Comparison of ENCODE assay signal across 15 cellular contexts in genomic region chr7:45239486-45239885, GRCh38.
DNase-seq lines count a peak whose midpoint lies in the region; ATAC-seq and TF ChIP-seq lines count a peak whose summit lies in the region.
"Had no signal": no experiment of that assay in that cellular context is flagged by ENCODE, and none has a peak within 500 bp of the region (broad histone marks: within the 10 kb centered on the region; RNA-seq: fewer than 3 reads in every experiment).

No MANE protein-coding gene starts in this region.

- H3K27me3 Mint-ChIP-seq in activated CD8-positive, alpha-beta memory T cell treated with anti-CD3 and anti-CD28 coated beads, Interleukin-2, amount 10 ng/mL, durations not matched to agents 7 days and 5 days: peaks cover 55% of the 10 kb centered on the region

- H3K27me3 ChIP-seq in BJ (ENCODE audit: control insufficient read depth, insufficient read depth, low read length): peaks cover 2% of the 10 kb centered on the region

- no peaks in the 10 kb centered on the region for H3K36me3 Mint-ChIP-seq in activated CD8-positive, alpha-beta memory T cell treated with anti-CD3 and anti-CD28 coated beads, Interleukin-2, amount 10 ng/mL, durations not matched to agents 7 days and 5 days
- H3K36me3 Mint-ChIP-seq: memory B cell had no signal

- no peak overlapping the region for H3K4me3 ChIP-seq in BJ (ENCODE audit: low read depth, low read length)

- no peak overlapping the region for H3K4me3 Mint-ChIP-seq in activated CD8-positive, alpha-beta memory T cell treated with anti-CD3 and anti-CD28 coated beads, Interleukin-2, amount 10 ng/mL, durations not matched to agents 7 days and 5 days
- H3K4me3 Mint-ChIP-seq: memory B cell; T-helper 1 cell treated with Interleukin-12 subunit alpha and Interleukin-12 subunit beta and Interleukin-4 antibody, amounts not matched to agents 30 μg/mL and 1 μg/mL, for 36 hours had no signal

- H3K27ac Mint-ChIP-seq in activated CD8-positive, alpha-beta memory T cell treated with anti-CD3 and anti-CD28 coated beads, Interleukin-2, amount 10 ng/mL, durations not matched to agents 7 days and 5 days: no peak overlapping the region
- H3K27ac Mint-ChIP-seq: memory B cell; T-helper 1 cell treated with Interleukin-12 subunit alpha and Interleukin-12 subunit beta and Interleukin-4 antibody, amounts not matched to agents 30 μg/mL and 1 μg/mL, for 36 hours had no signal

- TF ChIP-seq CTCF in BJ (IDR thresholded peaks at IDR 0.05; ENCODE audit: insufficient read depth, low read depth, low read length): no peak

- ATAC-seq in HG03439 (IDR thresholded peaks at IDR 0.05; ENCODE audit: unreplicated experiment) (no peak), HG02623 (IDR thresholded peaks at IDR 0.05; ENCODE audit: unreplicated experiment) (no peak)
- ATAC-seq in activated CD8-positive, alpha-beta memory T cell treated with anti-CD3 and anti-CD28 coated beads, Interleukin-2, amount 10 ng/mL, durations not matched to agents 7 days and 5 days: no peak
- ATAC-seq: stimulated activated naive CD8-positive, alpha-beta T cell treated with anti-CD3 and anti-CD28 coated beads, Interleukin-15, Interleukin-2, amounts not matched to agents 100 U/mL and 50 U/mL, for 24 hours had no signal

- no peaks in the 10 kb centered on the region for H3K4me1 Mint-ChIP-seq in activated CD8-positive, alpha-beta memory T cell treated with anti-CD3 and anti-CD28 coated beads, Interleukin-2, amount 10 ng/mL, durations not matched to agents 7 days and 5 days
- H3K4me1 Mint-ChIP-seq: memory B cell had no signal

- H3K36me3 ChIP-seq in BJ (ENCODE audit: control insufficient read depth, insufficient read depth, low read length): no peaks in the 10 kb centered on the region

- DNase-seq in BJ (ENCODE audit: low read depth) (peak; percentile 2), M059J (ENCODE audit: low read depth) (peak; percentile 87), epidermal melanocyte (ENCODE audit: insufficient read length, low spot score) (peak; percentile 40), myocyte (ENCODE audit: low read depth) (peak; percentile 87)
- DNase-seq in activated T-cell treated with anti-CD3 and anti-CD28 coated beads, Interleukin-2, amount 50 U/mL, for 1 hour: no peak
- no peak for DNase-seq in activated CD8-positive, alpha-beta memory T cell treated with anti-CD3 and anti-CD28 coated beads, Interleukin-2, amount 10 ng/mL, durations not matched to agents 7 days and 5 days
- DNase-seq: activated CD4-positive, alpha-beta T cell treated with anti-CD3 and anti-CD28 coated beads, Interleukin-2, amount 50 U/mL, for 48 hours; Calu3; NCI-H2081 treated with DMSO at 0.1 percent for 48 hours; stimulated activated CD4-positive, alpha-beta T cell treated with anti-CD3 and anti-CD28 coated beads, Interleukin-4, amount 100 ng/mL, for 1 hour; stimulated activated naive CD8-positive, alpha-beta T cell treated with anti-CD3 and anti-CD28 coated beads, Interleukin-15, Interleukin-2, amounts not matched to agents 100 U/mL and 50 U/mL, for 24 hours had no signal

- no peaks in the 10 kb centered on the region for H3K9me3 Mint-ChIP-seq in activated CD8-positive, alpha-beta memory T cell treated with anti-CD3 and anti-CD28 coated beads, Interleukin-2, amount 10 ng/mL, durations not matched to agents 7 days and 5 days (ENCODE audit: low read depth)
- H3K9me3 Mint-ChIP-seq: memory B cell; T-helper 1 cell treated with Interleukin-12 subunit alpha and Interleukin-12 subunit beta and Interleukin-4 antibody, amounts not matched to agents 30 μg/mL and 1 μg/mL, for 36 hours had no signal

- CTCF ChIA-PET in BJ (lab: Yijun Ruan, JAX): interaction anchor here (1.6 kb wide), 1 partner anchor 21 kb away, joined by 5 read pairs; no protein-coding TSS in a partner anchor
- CTCF ChIA-PET in activated CD8-positive, alpha-beta memory T cell treated with anti-CD3 and anti-CD28 coated beads, Interleukin-2, amount 10 ng/mL, durations not matched to agents 7 days and 5 days (lab: Charles Lee): no interaction called here

- POLR2A ChIA-PET in BJ (lab: Charles Lee): no interaction called here

Comparison
In these comparisons a context has a peak if more than half of its experiments do, and no peak if none do; other contexts are left out.
1. DNase-seq: peak in BJ (single experiment), M059J (single experiment), epidermal melanocyte (single experiment) and myocyte (single experiment); none in activated T-cell treated with anti-CD3 and anti-CD28 coated beads, Interleukin-2, amount 50 U/mL, for 1 hour (single experiment) and activated CD8-positive, alpha-beta memory T cell treated with anti-CD3 and anti-CD28 coated beads, Interleukin-2, amount 10 ng/mL, durations not matched to agents 7 days and 5 days (single experiment).